ENCODE assay signal across 1 cellular context in the genomic region with DNA sequence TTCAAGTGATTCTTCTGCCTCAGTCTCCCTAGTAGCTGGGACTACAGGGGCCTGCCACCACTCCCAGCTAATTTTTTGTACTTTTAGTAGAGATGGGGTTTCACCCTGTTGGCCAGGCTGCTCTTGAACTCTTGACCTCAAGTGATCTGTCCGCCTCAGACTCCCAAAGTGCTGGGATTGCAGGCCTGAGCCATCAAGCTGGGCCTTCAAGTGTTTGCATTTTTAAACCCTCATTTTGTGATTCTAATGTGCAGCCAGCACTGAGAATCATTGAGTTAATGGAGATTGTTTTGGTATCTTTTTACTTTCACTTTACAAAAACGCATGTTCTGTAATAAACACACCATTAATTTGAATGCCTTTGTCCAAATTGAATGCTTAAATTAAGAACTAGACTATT.
TF ChIP-seq lines count a peak whose summit lies in the region.

No MANE protein-coding gene starts in this region.

TF ChIP-seq in SK-N-SH treated with all-trans-retinoic acid at 6 μM for 48 hours, 23 proteins besides CTCF, POLR2A, EP300 and RAD21 (continued from another document):
- TF ChIP-seq, protein P1, sequence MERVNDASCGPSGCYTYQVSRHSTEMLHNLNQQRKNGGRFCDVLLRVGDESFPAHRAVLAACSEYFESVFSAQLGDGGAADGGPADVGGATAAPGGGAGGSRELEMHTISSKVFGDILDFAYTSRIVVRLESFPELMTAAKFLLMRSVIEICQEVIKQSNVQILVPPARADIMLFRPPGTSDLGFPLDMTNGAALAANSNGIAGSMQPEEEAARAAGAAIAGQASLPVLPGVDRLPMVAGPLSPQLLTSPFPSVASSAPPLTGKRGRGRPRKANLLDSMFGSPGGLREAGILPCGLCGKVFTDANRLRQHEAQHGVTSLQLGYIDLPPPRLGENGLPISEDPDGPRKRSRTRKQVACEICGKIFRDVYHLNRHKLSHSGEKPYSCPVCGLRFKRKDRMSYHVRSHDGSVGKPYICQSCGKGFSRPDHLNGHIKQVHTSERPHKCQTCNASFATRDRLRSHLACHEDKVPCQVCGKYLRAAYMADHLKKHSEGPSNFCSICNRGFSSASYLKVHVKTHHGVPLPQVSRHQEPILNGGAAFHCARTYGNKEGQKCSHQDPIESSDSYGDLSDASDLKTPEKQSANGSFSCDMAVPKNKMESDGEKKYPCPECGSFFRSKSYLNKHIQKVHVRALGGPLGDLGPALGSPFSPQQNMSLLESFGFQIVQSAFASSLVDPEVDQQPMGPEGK (CRISPR knock-in tag; IDR thresholded peaks at IDR 0.05; ENCODE audit: borderline replicate concordance), result no peak
- TF ChIP-seq ZC3H10 (CRISPR knock-in tag; IDR thresholded peaks at IDR 0.05) (no peak), SNAI2 (CRISPR knock-in tag; IDR thresholded peaks at IDR 0.05) (no peak), TCF4 (CRISPR knock-in tag; IDR thresholded peaks at IDR 0.05; ENCODE audit: borderline replicate concordance) (no peak), RARB (CRISPR knock-in tag; IDR thresholded peaks at IDR 0.05) (no peak), OSR1 (CRISPR knock-in tag; IDR thresholded peaks at IDR 0.05) (no peak), PPARA (CRISPR knock-in tag; IDR thresholded peaks at IDR 0.05; ENCODE audit: borderline replicate concordance) (no peak), CSDC2 (CRISPR knock-in tag; IDR thresholded peaks at IDR 0.05) (no peak), ZFP3 (CRISPR knock-in tag; IDR thresholded peaks at IDR 0.05) (no peak), GLIS3 (CRISPR knock-in tag; IDR thresholded peaks at IDR 0.05) (no peak), TOX (CRISPR knock-in tag; IDR thresholded peaks at IDR 0.05; ENCODE audit: borderline replicate concordance) (no peak), ZNF8 (CRISPR knock-in tag; IDR thresholded peaks at IDR 0.05) (no peak)
- TF ChIP-seq, protein P2, sequence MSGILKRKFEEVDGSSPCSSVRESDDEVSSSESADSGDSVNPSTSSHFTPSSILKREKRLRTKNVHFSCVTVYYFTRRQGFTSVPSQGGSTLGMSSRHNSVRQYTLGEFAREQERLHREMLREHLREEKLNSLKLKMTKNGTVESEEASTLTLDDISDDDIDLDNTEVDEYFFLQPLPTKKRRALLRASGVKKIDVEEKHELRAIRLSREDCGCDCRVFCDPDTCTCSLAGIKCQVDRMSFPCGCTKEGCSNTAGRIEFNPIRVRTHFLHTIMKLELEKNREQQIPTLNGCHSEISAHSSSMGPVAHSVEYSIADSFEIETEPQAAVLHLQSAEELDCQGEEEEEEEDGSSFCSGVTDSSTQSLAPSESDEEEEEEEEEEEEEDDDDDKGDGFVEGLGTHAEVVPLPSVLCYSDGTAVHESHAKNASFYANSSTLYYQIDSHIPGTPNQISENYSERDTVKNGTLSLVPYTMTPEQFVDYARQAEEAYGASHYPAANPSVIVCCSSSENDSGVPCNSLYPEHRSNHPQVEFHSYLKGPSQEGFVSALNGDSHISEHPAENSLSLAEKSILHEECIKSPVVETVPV (CRISPR knock-in tag; IDR thresholded peaks at IDR 0.05), result no peak
- TF ChIP-seq, protein P3, sequence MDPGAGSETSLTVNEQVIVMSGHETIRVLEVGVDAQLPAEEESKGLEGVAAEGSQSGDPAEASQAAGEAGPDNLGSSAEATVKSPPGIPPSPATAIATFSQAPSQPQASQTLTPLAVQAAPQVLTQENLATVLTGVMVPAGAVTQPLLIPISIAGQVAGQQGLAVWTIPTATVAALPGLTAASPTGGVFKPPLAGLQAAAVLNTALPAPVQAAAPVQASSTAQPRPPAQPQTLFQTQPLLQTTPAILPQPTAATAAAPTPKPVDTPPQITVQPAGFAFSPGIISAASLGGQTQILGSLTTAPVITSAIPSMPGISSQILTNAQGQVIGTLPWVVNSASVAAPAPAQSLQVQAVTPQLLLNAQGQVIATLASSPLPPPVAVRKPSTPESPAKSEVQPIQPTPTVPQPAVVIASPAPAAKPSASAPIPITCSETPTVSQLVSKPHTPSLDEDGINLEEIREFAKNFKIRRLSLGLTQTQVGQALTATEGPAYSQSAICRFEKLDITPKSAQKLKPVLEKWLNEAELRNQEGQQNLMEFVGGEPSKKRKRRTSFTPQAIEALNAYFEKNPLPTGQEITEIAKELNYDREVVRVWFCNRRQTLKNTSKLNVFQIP (CRISPR knock-in tag; IDR thresholded peaks at IDR 0.05; ENCODE audit: borderline replicate concordance, low read depth), result no peak
- TF ChIP-seq, protein P4, sequence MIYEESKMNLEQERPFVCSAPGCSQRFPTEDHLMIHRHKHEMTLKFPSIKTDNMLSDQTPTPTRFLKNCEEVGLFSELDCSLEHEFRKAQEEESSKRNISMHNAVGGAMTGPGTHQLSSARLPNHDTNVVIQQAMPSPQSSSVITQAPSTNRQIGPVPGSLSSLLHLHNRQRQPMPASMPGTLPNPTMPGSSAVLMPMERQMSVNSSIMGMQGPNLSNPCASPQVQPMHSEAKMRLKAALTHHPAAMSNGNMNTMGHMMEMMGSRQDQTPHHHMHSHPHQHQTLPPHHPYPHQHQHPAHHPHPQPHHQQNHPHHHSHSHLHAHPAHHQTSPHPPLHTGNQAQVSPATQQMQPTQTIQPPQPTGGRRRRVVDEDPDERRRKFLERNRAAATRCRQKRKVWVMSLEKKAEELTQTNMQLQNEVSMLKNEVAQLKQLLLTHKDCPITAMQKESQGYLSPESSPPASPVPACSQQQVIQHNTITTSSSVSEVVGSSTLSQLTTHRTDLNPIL (CRISPR knock-in tag; IDR thresholded peaks at IDR 0.05; ENCODE audit: low read depth), result no peak
